Comparison of ENCODE assay signal across 10 cellular contexts in genomic region chr7:106282852-106283251, GRCh38. TPM values are rescaled to one million over a fixed set of nuclear protein-coding genes. Genes with fewer than 3 reads are reported as not detected.
DNase-seq lines count a peak whose midpoint lies in the region; ATAC-seq and TF ChIP-seq lines count a peak whose summit lies in the region.
"Had no signal": no experiment of that assay in that cellular context is flagged by ENCODE, and none has a peak within 500 bp of the region (broad histone marks: within the 10 kb centered on the region; RNA-seq: fewer than 3 reads in every experiment).

No MANE protein-coding gene starts in this region.

- H3K4me3 ChIP-seq in OCI-LY7 (ENCODE audit: low read depth, low read length, poor library complexity, severe bottlenecking) (peak overlapping the region; percentile 90), skin epidermis (peak overlapping the region in 6 of 7 experiments; percentile 63 to 82 (median 71))
- H3K4me3 ChIP-seq: mucosa of descending colon had no signal

- peaks cover 31% of the 10 kb centered on the region for H3K4me1 ChIP-seq in OCI-LY7 (ENCODE audit: insufficient read depth, low read length, poor library complexity, severe bottlenecking)

- H2AFZ ChIP-seq in OCI-LY7 (ENCODE audit: low read length): no peak overlapping the region

- H3K4me2 ChIP-seq in OCI-LY7 (ENCODE audit: low read length): peak overlapping the region; percentile 90

- no peaks in the 10 kb centered on the region for H3K9me3 Mint-ChIP-seq in endothelial cell (ENCODE audit: unreplicated experiment)

- no peaks in the 10 kb centered on the region for H3K9me2 ChIP-seq in OCI-LY7 (ENCODE audit: insufficient read depth, low read length)

- no peak overlapping the region for H3K27ac Mint-ChIP-seq in endothelial cell (ENCODE audit: unreplicated experiment)

- no TSS peak for BruUV-seq in OCI-LY7 (replicated peaks; lab: Mats Ljungman, UMichigan)

- H4K20me1 ChIP-seq in OCI-LY7 (ENCODE audit: insufficient read depth, low read length): peaks cover 38% of the 10 kb centered on the region; the same call in 1 of the 2 replicates

- peaks cover 59% of the 10 kb centered on the region for H3K79me2 ChIP-seq in OCI-LY7 (ENCODE audit: insufficient read depth, low read depth, low read length)

- peaks cover 10% of the 10 kb centered on the region for H3K27me3 Mint-ChIP-seq in endothelial cell (ENCODE audit: unreplicated experiment)

- POLR2A ChIA-PET in OCI-LY7 (lab: Charles Lee): no interaction called here

- no peak overlapping the region for H3K27ac ChIP-seq in OCI-LY7 (ENCODE audit: low read depth, low read length, poor library complexity, severe bottlenecking)
- H3K27ac ChIP-seq in skin epidermis: peak overlapping the region in 15 of 21 experiments; percentile 8 to 99 (median 96)

- intact Hi-C loops in OCI-LY7 (cut with micrococcal nuclease; ENCODE audit: unreplicated experiment): loop anchor here (10.0 kb wide), 2 partner anchors 748 to 882 kb away; partner anchors contain the start of genes HBP1 and RINT1

- DNase-seq in SIG-M5 treated with dmso at 0.1 percent for 504 hours (lab: John Stamatoyannopoulos, UW; ENCODE audit: unreplicated experiment): peak; percentile 8
- DNase-seq in SIG-M5 (lab: John Stamatoyannopoulos, UW): no peak
- no peak for DNase-seq in OCI-LY7 (ENCODE audit: low spot score)
- DNase-seq in endothelial cell (ENCODE audit: low spot score): no peak
- DNase-seq: 8988T, mucosa of descending colon had no signal

- peak overlapping the region; percentile 98 for H3K4me3 Mint-ChIP-seq in endothelial cell (ENCODE audit: unreplicated experiment)

- H3K4me1 Mint-ChIP-seq in endothelial cell (ENCODE audit: unreplicated experiment): peaks cover 41% of the 10 kb centered on the region

- H3K36me3 ChIP-seq in OCI-LY7 (ENCODE audit: insufficient read depth, low read length): peaks cover 10% of the 10 kb centered on the region; the same call in 1 of the 2 replicates

- peaks cover 19% of the 10 kb centered on the region for H3K36me3 Mint-ChIP-seq in endothelial cell (ENCODE audit: low read depth, unreplicated experiment)

- CTCF ChIA-PET in OCI-LY7 (lab: Charles Lee; ENCODE audit: unreplicated experiment): no interaction called here

- ATAC-seq in GM18517 (IDR thresholded peaks at IDR 0.05; ENCODE audit: unreplicated experiment): no peak
- ATAC-seq in GM21423 (IDR thresholded peaks at IDR 0.05; ENCODE audit: unreplicated experiment): no peak
- ATAC-seq in HG03196 (IDR thresholded peaks at IDR 0.05; ENCODE audit: unreplicated experiment): no peak
- ATAC-seq: mucosa of descending colon had no signal

- no peak for TF ChIP-seq CTCF in OCI-LY7 (conservative IDR thresholded peaks at IDR 0.05; ENCODE audit: low read length)
- TF ChIP-seq CTCF in endothelial cell (IDR thresholded peaks at IDR 0.05; ENCODE audit: unreplicated experiment): no peak

- H3K9me3 ChIP-seq in OCI-LY7 (ENCODE audit: low read length): no peaks in the 10 kb centered on the region
- H3K9me3 ChIP-seq: mucosa of descending colon had no signal

RNA-seq across cellular contexts. Expression of gene NAMPT, which starts 1.9 kb away (rescaled TPM):
- total RNA-seq in OCI-LY7 (2014; rRNA removed; shearing (Covaris generic)): 19.3 and 20.7 TPM in 2 replicates
- total RNA-seq in OCI-LY7 (2022): 80.2 and 82.2 TPM in 2 replicates
- 153 TPM for total RNA-seq in endothelial cell (ENCODE audit: unreplicated experiment)
